In genomic region chr11:1121343-1122331, GRCh38 we compare ENCODE assay signal across 14 cellular contexts. TPM values are rescaled to one million over a fixed set of nuclear protein-coding genes. Genes with fewer than 3 reads are reported as not detected.
DNase-seq lines count a peak whose midpoint lies in the region; ATAC-seq and TF ChIP-seq lines count a peak whose summit lies in the region.
"Had no signal": no experiment of that assay in that cellular context is flagged by ENCODE, and none has a peak within 500 bp of the region (broad histone marks: within the 10 kb centered on the region; RNA-seq: fewer than 3 reads in every experiment).

No MANE protein-coding gene starts in this region.

- H3K9me3 ChIP-seq in suprapubic skin: no peaks in the 10 kb centered on the region
- no peaks in the 10 kb centered on the region for H3K9me3 ChIP-seq in mucosa of descending colon

- WGBS in suprapubic skin: 65% methylated on average over 6 of the region's 37 CpGs

- intact Hi-C loops in left ventricle myocardium superior (cut with micrococcal nuclease): no loop called here
- intact Hi-C loops in mucosa of descending colon (cut with DNase I, micrococcal nuclease): no loop called here

- no peak overlapping the region for H3K27ac ChIP-seq in suprapubic skin

- TF ChIP-seq CTCF in suprapubic skin (IDR thresholded peaks at IDR 0.05) (no peak), mucosa of descending colon (IDR thresholded peaks at IDR 0.05) (no peak)

- H3K4me3 ChIP-seq in suprapubic skin: no peak overlapping the region
- H3K4me3 ChIP-seq in mucosa of descending colon: no peak overlapping the region

- peaks cover 49% of the 10 kb centered on the region for H3K27me3 ChIP-seq in suprapubic skin

- TF ChIP-seq EP300 in suprapubic skin (IDR thresholded peaks at IDR 0.05): no peak

- peak; percentile 46 for DNase-seq in activated effector memory CD4-positive, alpha-beta T cell treated with anti-CD3 and anti-CD28 coated beads, Interleukin-2, amount 50 U/mL, for 16 hours
- no peak for DNase-seq in activated effector memory CD4-positive, alpha-beta T cell treated with Interleukin-2 at 50 U/mL for 16 hours
- DNase-seq in NCI-H226: peak; percentile 39
- DNase-seq in left ventricle myocardium superior: peak; percentile 23
- DNase-seq in suprapubic skin (ENCODE audit: low spot score in 2 of 2): peak; percentile 50 to 74
- DNase-seq in NK-92 treated with Interleukin-12 subunit alpha and Interleukin-12 subunit beta, amount 100 ng/mL, for 24 hours (lab: John Stamatoyannopoulos, UW): no peak
- DNase-seq in mucosa of descending colon: no peak
- DNase-seq in GM19238 (ENCODE audit: insufficient read length, low spot score): no peak
- DNase-seq: Karpas-422, NCI-H510A treated with DMSO at 0.1 percent for 48 hours, OCI-M1 had no signal

- H3K36me3 ChIP-seq in suprapubic skin (no peaks in the 10 kb centered on the region), mucosa of descending colon (ENCODE audit: low read depth) (no peaks in the 10 kb centered on the region)

- no peaks in the 10 kb centered on the region for H3K4me1 ChIP-seq in suprapubic skin
- H3K4me1 ChIP-seq in mucosa of descending colon (ENCODE audit: low read depth): no peaks in the 10 kb centered on the region

- no peak for TF ChIP-seq POLR2A in suprapubic skin (IDR thresholded peaks at IDR 0.05)

- ATAC-seq in left ventricle myocardium superior (no peak), mucosa of descending colon (no peak)
- ATAC-seq: T-cell, WTC11 had no signal

RNA-seq across cellular contexts. Expression of gene MUC5AC, which starts 36.1 kb away (rescaled TPM):
- total RNA-seq in left ventricle myocardium superior (not detected), suprapubic skin (not detected), mucosa of descending colon (under 1 TPM in 2 of 3 donors, not detected in 1; 0.03 to 0.63 TPM)
- total RNA-seq: neural crest cell had no signal

RNA-seq across cellular contexts. Expression of gene MUC2, which starts 47.0 kb away (rescaled TPM):
- not detected for total RNA-seq in left ventricle myocardium superior
- total RNA-seq in suprapubic skin: under 1 TPM; 0.05 to 0.17 (median 0.12) TPM
- 1,000 to 10,000 TPM in 2 of 3 donors, 100 to 1,000 TPM in 1; 379 to 1,246 (median 1,109) TPM for total RNA-seq in mucosa of descending colon
- total RNA-seq: neural crest cell had no signal

Comparison
In these comparisons a context has a peak if more than half of its experiments do, and no peak if none do; other contexts are left out.
1. DNase-seq: peak in activated effector memory CD4-positive, alpha-beta T cell treated with anti-CD3 and anti-CD28 coated beads, Interleukin-2, amount 50 U/mL, for 16 hours (single experiment), NCI-H226 (single experiment), left ventricle myocardium superior (single experiment) and suprapubic skin (2 of 2); none in activated effector memory CD4-positive, alpha-beta T cell treated with Interleukin-2 at 50 U/mL for 16 hours (single experiment), NK-92 treated with Interleukin-12 subunit alpha and Interleukin-12 subunit beta, amount 100 ng/mL, for 24 hours (single experiment), mucosa of descending colon (0 of 3) and GM19238 (single experiment).
2. RNA of gene MUC2, which starts 47.0 kb away (total RNA-seq): 379 to 1,246 TPM in mucosa of descending colon; 0.05 to 0.17 TPM in suprapubic skin and not detected in left ventricle myocardium superior (single experiment); every median in the first group is over 100 times any median in the second.